In genomic region chr4:30413915-30414314, GRCh38 we compare ENCODE assay signal across 26 cellular contexts.
"Had no signal": no experiment of that assay in that cellular context is flagged by ENCODE, and none has a peak within 500 bp of the region (broad histone marks: within the 10 kb centered on the region; RNA-seq: fewer than 3 reads in every experiment).

No MANE protein-coding gene starts in this region.

- DNase-seq: dermis blood vessel endothelial cell; effector memory CD4-positive, alpha-beta T cell; foreskin keratinocyte; heart left ventricle; kidney; left lung; mesenchymal stem cell; midbrain; naive thymus-derived CD8-positive, alpha-beta T cell; nephron progenitor cell; nucleus accumbens; spleen; stimulated activated CD4-positive, alpha-beta T cell treated with anti-CD3 and anti-CD28 coated beads, Interleukin-4, amount 100 ng/mL, for 4 hours; stimulated activated naive CD8-positive, alpha-beta T cell treated with anti-CD3 and anti-CD28 coated beads, Interleukin-15, Interleukin-2, amounts not matched to agents 100 U/mL and 50 U/mL, for 24 hours; substantia nigra; testis; tibial artery had no signal

- H3K36me3 ChIP-seq: esophagus muscularis mucosa, gastroesophageal sphincter, heart left ventricle, left lung, prostate gland, right atrium auricular region, spleen, tibial artery had no signal

- ATAC-seq: foreskin keratinocyte; gastroesophageal sphincter; heart left ventricle; left lung; naive thymus-derived CD8-positive, alpha-beta T cell; stimulated activated memory B cell treated with anti-CD40 and anti-IgM and Interleukin-4, amounts not matched to agents 10 μg/mL and 1 μg/mL and 100 μg/mL, for 72 hours; stimulated activated naive CD8-positive, alpha-beta T cell treated with anti-CD3 and anti-CD28 coated beads, Interleukin-15, Interleukin-2, amounts not matched to agents 100 U/mL and 50 U/mL, for 24 hours had no signal

- FAIRE-seq: endothelial cell of umbilical vein, kidney had no signal

- H3K4me1 ChIP-seq: esophagus muscularis mucosa, foreskin keratinocyte, gastroesophageal sphincter, heart left ventricle, left lung, prostate gland, right atrium auricular region, spleen, testis, tibial artery had no signal

- H3K4me3 ChIP-seq: coronary artery, esophagus muscularis mucosa, gastroesophageal sphincter, heart left ventricle, hepatocyte, left lung, prostate gland, right atrium auricular region, skin epidermis, spleen, testis, tibial artery had no signal

- H3K79me2 ChIP-seq: hepatocyte had no signal

- H3K9me3 ChIP-seq: prostate gland, testis had no signal

- H2AFZ ChIP-seq: hepatocyte had no signal

- H3K27me3 ChIP-seq: esophagus muscularis mucosa, foreskin keratinocyte, gastroesophageal sphincter, heart left ventricle, hepatocyte, left lung, right atrium auricular region, spleen, testis, tibial artery had no signal

- H3K27ac ChIP-seq: coronary artery, esophagus muscularis mucosa, foreskin keratinocyte, gastroesophageal sphincter, heart left ventricle, hepatocyte, left lung, prostate gland, right atrium auricular region, skin epidermis, spleen, testis, tibial artery had no signal

- H3K4me2 ChIP-seq: hepatocyte had no signal
